ENCODE assay signal across 8 cellular contexts in the genomic region with DNA sequence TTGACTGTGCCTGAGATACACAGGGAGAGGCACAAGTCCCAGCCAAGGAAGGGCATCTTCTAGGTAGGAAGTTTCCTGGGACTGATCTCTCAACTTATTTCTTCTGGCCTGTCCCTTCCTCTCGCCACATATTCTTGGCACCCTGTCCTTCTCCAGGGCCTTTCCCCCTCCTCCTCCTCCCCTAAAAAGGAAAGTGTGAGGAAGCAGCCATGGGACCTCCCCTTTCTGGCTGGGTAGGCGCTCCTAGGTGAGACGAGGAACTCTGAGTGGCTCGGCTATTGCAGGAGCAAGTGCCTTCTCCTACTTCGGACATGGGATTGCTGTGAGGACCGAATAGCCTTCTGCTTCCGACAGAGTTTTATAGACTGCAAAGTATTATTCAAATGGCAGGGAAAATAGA. TPM values are rescaled to one million over a fixed set of nuclear protein-coding genes. Genes with fewer than 3 reads are reported as not detected.
DNase-seq lines count a peak whose midpoint lies in the region; ATAC-seq and TF ChIP-seq lines count a peak whose summit lies in the region.

No MANE protein-coding gene starts in this region.

- H3K27me3 ChIP-seq in GM23338 (ENCODE audit: insufficient read depth) (no peaks in the 10 kb centered on the region), lung (ENCODE audit: control insufficient read depth, insufficient read depth) (no peaks in the 10 kb centered on the region)

- H3K27ac ChIP-seq in 22Rv1 (peak overlapping the region; percentile 74), GM23338 (ENCODE audit: low read depth) (no peak overlapping the region), lung (ENCODE audit: low read depth in 1 of 2, low read length in 1 of 2) (peak overlapping the region; percentile 76 to 90)

- no peaks in the 10 kb centered on the region for H3K9me3 ChIP-seq in lung (ENCODE audit: control insufficient read depth in 2 of 2, insufficient read depth in 1 of 2, low read length in 1 of 2)

- H3K9me2 ChIP-seq in GM23338 (ENCODE audit: insufficient read depth), result 0 out of 2 replicates have a peak, but pooled peaks cover 7% of the 10 kb centered on the region

- no peak for TF ChIP-seq CTCF in 22Rv1 (IDR thresholded peaks at IDR 0.05)
- TF ChIP-seq CTCF in GM23338 (conservative IDR thresholded peaks at IDR 0.05; ENCODE audit: low read depth in 2 of 2), result no peak
- no peak for TF ChIP-seq CTCF in lung (IDR thresholded peaks at IDR 0.05; ENCODE audit: control extremely low read depth, extremely low read depth)

- no peak overlapping the region for H3K4me2 ChIP-seq in GM23338

- peak overlapping the region; percentile 74; the same call in 1 of the 2 replicates for H2AFZ ChIP-seq in GM23338

- H3K27ac Mint-ChIP-seq in GM23338, result no peak overlapping the region
- H3K27ac Mint-ChIP-seq in activated T-helper 17 cell treated with anti-CD3 and anti-CD28 coated beads, Interleukin-2, amount 50 U/mL, for 72 hours, result peak overlapping the region; percentile 16

- H3K79me2 ChIP-seq in GM23338 (replicated peaks; ENCODE audit: insufficient read depth), result no peaks in the 10 kb centered on the region

- no peak for DNase-seq in GM23338 (ENCODE audit: low spot score)
- peak; percentile 47 for DNase-seq in lung (ENCODE audit: low spot score)
- no peak for DNase-seq in NCI-H69 (lab: John Stamatoyannopoulos, UW)
- DNase-seq in kidney tubule cell (ENCODE audit: low spot score), result no peak
- DNase-seq in head of caudate nucleus, result no peak
- DNase-seq in nucleus accumbens (lab: John Stamatoyannopoulos, UW), result no peak

- intact Hi-C loops in head of caudate nucleus (cut with DNase I), result loop anchor here (10.0 kb wide), 1 partner anchor 48 kb away; no protein-coding TSS in a partner anchor

- H3K4me3 ChIP-seq in GM23338 (no peak overlapping the region), lung (no peak overlapping the region)

- H3K9me3 Mint-ChIP-seq in GM23338, result no peaks in the 10 kb centered on the region; the same call in 2 of the 3 replicates
- H3K9me3 Mint-ChIP-seq in activated T-helper 17 cell treated with anti-CD3 and anti-CD28 coated beads, Interleukin-2, amount 50 U/mL, for 72 hours, result no peaks in the 10 kb centered on the region

- H3K36me3 ChIP-seq in GM23338 (ENCODE audit: insufficient read depth) (no peaks in the 10 kb centered on the region), lung (ENCODE audit: control insufficient read depth in 2 of 2, insufficient read depth in 2 of 2, low read length in 2 of 2) (no peaks in the 10 kb centered on the region)

- ATAC-seq in GM23338 (peak; percentile 31), lung (ENCODE audit: insufficient read depth, low FRiP score) (peak; percentile 37)
- peak; percentile 30 for ATAC-seq in activated T-helper 17 cell treated with anti-CD3 and anti-CD28 coated beads, Interleukin-2, amount 50 U/mL, for 72 hours (replicated peaks)

- H3K4me3 Mint-ChIP-seq in GM23338, result no peak overlapping the region
- peak overlapping the region; percentile 43 for H3K4me3 Mint-ChIP-seq in activated T-helper 17 cell treated with anti-CD3 and anti-CD28 coated beads, Interleukin-2, amount 50 U/mL, for 72 hours

- no peaks in the 10 kb centered on the region for H3K36me3 Mint-ChIP-seq in GM23338 (ENCODE audit: low read depth)
- no peaks in the 10 kb centered on the region for H3K36me3 Mint-ChIP-seq in activated T-helper 17 cell treated with anti-CD3 and anti-CD28 coated beads, Interleukin-2, amount 50 U/mL, for 72 hours (ENCODE audit: low read depth)

- 40 to 46% methylated on average over 7 of the region's 7 CpGs for WGBS in lung, 2 donors

- H3K4me1 ChIP-seq in GM23338 (ENCODE audit: insufficient read depth) (no peaks in the 10 kb centered on the region), lung (ENCODE audit: control insufficient read depth in 2 of 2, insufficient read depth in 2 of 2, low read length in 2 of 2) (peaks cover 0 to 3% of the 10 kb centered on the region in 2 donors)

- no peaks in the 10 kb centered on the region for H4K20me1 ChIP-seq in GM23338 (replicated peaks; ENCODE audit: insufficient read depth)

- H3K27me3 Mint-ChIP-seq in GM23338 (ENCODE audit: insufficient read depth, low read depth, poor library complexity), result no peaks in the 10 kb centered on the region
- H3K27me3 Mint-ChIP-seq in activated T-helper 17 cell treated with anti-CD3 and anti-CD28 coated beads, Interleukin-2, amount 50 U/mL, for 72 hours, result no peaks in the 10 kb centered on the region

- H3F3A ChIP-seq in GM23338 (replicated peaks; ENCODE audit: low read depth), result no peaks in the 10 kb centered on the region

- H3K4me1 Mint-ChIP-seq in GM23338, result no peaks in the 10 kb centered on the region; the same call in 1 of the 3 replicates
- no peaks in the 10 kb centered on the region for H3K4me1 Mint-ChIP-seq in activated T-helper 17 cell treated with anti-CD3 and anti-CD28 coated beads, Interleukin-2, amount 50 U/mL, for 72 hours

TF ChIP-seq in GM23338, 12 proteins besides CTCF, POLR2A, EP300 and RAD21:
- no peak for TF ChIP-seq STAT1 (IDR thresholded peaks at IDR 0.05; ENCODE audit: unreplicated experiment)
- TF ChIP-seq EZH2 (IDR thresholded peaks at IDR 0.05; ENCODE audit: low read depth, unreplicated experiment), result no peak
- no peak for TF ChIP-seq ZNF114 (CRISPR knock-in tag; IDR thresholded peaks at IDR 0.05)

RNA-seq across cellular contexts. Expression of gene MTARC2, which starts 15.5 kb away (rescaled TPM):
- 4.1 and 4.3 TPM in 2 replicates for total RNA-seq in GM23338 (2014; rRNA removed; shearing (Covaris generic))
- polyA plus RNA-seq in GM23338 (2016; fragmentation: Nextera tagmentation; extraction: Ambion mirVana) (7.7 and 8.0 TPM in 2 replicates), lung (10 to 100 TPM; 21.4 to 36.1 TPM)
- not detected for total RNA-seq in activated T-helper 17 cell treated with anti-CD3 and anti-CD28 coated beads, Interleukin-2, amount 50 U/mL, for 72 hours
- 10 to 100 TPM; 42.9 to 49.9 TPM for total RNA-seq in lung

RNA-seq across cellular contexts. Expression of gene C1orf115, which starts 42.5 kb away (rescaled TPM):
- 6.0 and 6.1 TPM in 2 replicates for total RNA-seq in GM23338 (2014; rRNA removed; shearing (Covaris generic))
- polyA plus RNA-seq in GM23338 (2016; fragmentation: Nextera tagmentation; extraction: Ambion mirVana) (2.5 and 2.9 TPM in 2 replicates), lung (10 to 100 TPM; 13.3 to 18.9 TPM)
- under 1 TPM in 1 of 2 donors, not detected in 1; 0.40 TPM for total RNA-seq in activated T-helper 17 cell treated with anti-CD3 and anti-CD28 coated beads, Interleukin-2, amount 50 U/mL, for 72 hours
- total RNA-seq in lung, result 10 to 100 TPM; 18.2 to 19.0 TPM

RNA-seq across cellular contexts. Expression of gene MTARC1, which starts 54.1 kb away (rescaled TPM):
- 29.7 and 33.9 TPM in 2 replicates for total RNA-seq in GM23338 (2014; rRNA removed; shearing (Covaris generic))
- polyA plus RNA-seq in GM23338 (2016; fragmentation: Nextera tagmentation; extraction: Ambion mirVana) (33.2 and 34.6 TPM in 2 replicates), lung (10 to 100 TPM; 10.1 to 12.3 TPM)
- under 1 TPM in 1 of 2 donors, not detected in 1; 0.11 TPM for total RNA-seq in activated T-helper 17 cell treated with anti-CD3 and anti-CD28 coated beads, Interleukin-2, amount 50 U/mL, for 72 hours
- 10 to 100 TPM; 19.2 to 22.3 TPM for total RNA-seq in lung

Comparison
In these comparisons a context has a peak if more than half of its experiments do, and no peak if none do; other contexts are left out.
1. RNA of gene MTARC1, which starts 54.1 kb away (total RNA-seq): 29.7 to 33.9 TPM in GM23338 and 19.2 to 22.3 TPM in lung; 0.11 TPM in activated T-helper 17 cell treated with anti-CD3 and anti-CD28 coated beads, Interleukin-2, amount 50 U/mL, for 72 hours; every median in the first group is over 10 times any median in the second.
2. Peak in every context shown above with its lines, with median percentiles within 50 percentile points of each other: ATAC-seq.